1 cellular context compared by ENCODE assay signal in genomic region chr4:170111546-170111945, GRCh38.
TF ChIP-seq lines count a peak whose summit lies in the region.

No MANE protein-coding gene starts in this region.

TF ChIP-seq in H1, 55 proteins besides CTCF, POLR2A, EP300 and RAD21:
- TF ChIP-seq SP2 (IDR thresholded peaks at IDR 0.05; ENCODE audit: low read length) (no peak), BRCA1 (IDR thresholded peaks at IDR 0.05; ENCODE audit: low read depth, low read length) (no peak), RNF2 (IDR thresholded peaks at IDR 0.05; ENCODE audit: borderline replicate concordance, low read depth, low read length, missing control alignments, poor library complexity, severe bottlenecking) (no peak), SP1 (IDR thresholded peaks at IDR 0.05; ENCODE audit: low read depth, low read length) (no peak), ZNF274 (IDR thresholded peaks at IDR 0.05; ENCODE audit: borderline replicate concordance, extremely low read depth, low read length) (no peak), CHD7 (IDR thresholded peaks at IDR 0.05; ENCODE audit: insufficient replicate concordance, low read length) (no peak), USF2 (IDR thresholded peaks at IDR 0.05; ENCODE audit: low read length) (no peak), CREB1 (IDR thresholded peaks at IDR 0.05) (no peak), BACH1 (IDR thresholded peaks at IDR 0.05; ENCODE audit: low read length) (no peak), KDM4A (IDR thresholded peaks at IDR 0.05; ENCODE audit: low read depth, low read length, severe bottlenecking) (no peak), SP4 (IDR thresholded peaks at IDR 0.05; ENCODE audit: low read length) (no peak), RBBP5 (IDR thresholded peaks at IDR 0.05; ENCODE audit: borderline replicate concordance, low read depth, low read length) (no peak), TBP (IDR thresholded peaks at IDR 0.05; ENCODE audit: low read depth, low read length) (no peak), SUZ12 (IDR thresholded peaks at IDR 0.05; ENCODE audit: low read length) (no peak), MAFK (IDR thresholded peaks at IDR 0.05; ENCODE audit: low read depth, low read length) (no peak), RXRA (IDR thresholded peaks at IDR 0.05; ENCODE audit: insufficient read depth, low read depth, low read length) (no peak), SIX5 (IDR thresholded peaks at IDR 0.05; ENCODE audit: low read depth, low read length) (no peak), SRF (IDR thresholded peaks at IDR 0.05; ENCODE audit: low read depth, low read length) (no peak)
